Comparison of ENCODE assay signal across 1 cellular context in the genomic region with DNA sequence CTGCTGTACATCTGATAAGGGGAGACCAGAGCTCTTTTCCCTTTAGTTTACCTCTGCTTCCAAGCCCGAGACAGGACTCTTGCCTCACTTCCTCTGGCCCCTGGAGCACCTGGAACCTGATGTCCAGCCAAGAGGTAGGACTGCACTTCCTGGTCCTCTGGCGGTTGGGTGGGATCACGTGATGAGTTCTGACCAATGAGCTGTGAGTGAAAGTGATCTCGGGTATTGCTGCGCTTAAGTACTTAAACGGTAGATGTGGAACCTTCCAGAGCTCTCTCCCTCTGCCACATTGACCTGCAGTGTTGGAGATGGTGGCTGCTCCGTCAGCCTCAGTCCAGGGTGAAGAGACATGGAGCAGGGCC.
TF ChIP-seq lines count a peak whose summit lies in the region.

No MANE protein-coding gene starts in this region.

TF ChIP-seq in K562, 482 proteins besides CTCF, POLR2A, EP300 and RAD21 (continued from another document):
- peak; percentile 18; the same call in 1 of the 2 replicates for TF ChIP-seq CEBPB (tag; IDR thresholded peaks at IDR 0.05)
- TF ChIP-seq DEAF1 (CRISPR knock-in tag; IDR thresholded peaks at IDR 0.05), result no peak
- TF ChIP-seq SNRNP70 (optimal IDR thresholded peaks at IDR 0.05; ENCODE audit: low read depth, low read length), result no peak
- TF ChIP-seq NFRKB (IDR thresholded peaks at IDR 0.05; ENCODE audit: low read depth), result no peak
- 0 out of 2 replicates have a peak, but pooled peaks have one; percentile 2 for TF ChIP-seq CREM (IDR thresholded peaks at IDR 0.05; ENCODE audit: low read depth)
- no peak for TF ChIP-seq ZNF384 (IDR thresholded peaks at IDR 0.05; ENCODE audit: low read depth, low read length)
- no peak for TF ChIP-seq TAF15 (IDR thresholded peaks at IDR 0.05; ENCODE audit: low read depth, low read length)
- peak; percentile 97 for TF ChIP-seq RAD51 (IDR thresholded peaks at IDR 0.05; ENCODE audit: borderline replicate concordance, low read depth)
- no peak for TF ChIP-seq TEAD1 (CRISPR knock-in tag; IDR thresholded peaks at IDR 0.05)
- no peak for TF ChIP-seq MYC (IDR thresholded peaks at IDR 0.05; ENCODE audit: low read depth, low read length)
- TF ChIP-seq MYC (CRISPR knock-in tag; IDR thresholded peaks at IDR 0.05; ENCODE audit: borderline replicate concordance, low read depth), result no peak
- TF ChIP-seq KLF6 (CRISPR knock-in tag; IDR thresholded peaks at IDR 0.05; ENCODE audit: borderline replicate concordance), result no peak
- no peak for TF ChIP-seq ADNP (tag; IDR thresholded peaks at IDR 0.05)
- no peak for TF ChIP-seq ZNF12 (CRISPR knock-in tag; IDR thresholded peaks at IDR 0.05)
- TF ChIP-seq FOS (IDR thresholded peaks at IDR 0.05; ENCODE audit: extremely low read depth, insufficient read length), result peak; percentile 72
- no peak for TF ChIP-seq CUX1 (CRISPR knock-in tag; IDR thresholded peaks at IDR 0.05)
- peak; percentile 43 for TF ChIP-seq PHF20 (IDR thresholded peaks at IDR 0.05; ENCODE audit: partially characterized antibody)
- no peak for TF ChIP-seq SP2 (IDR thresholded peaks at IDR 0.05; ENCODE audit: extremely low read depth, low read depth, low read length, poor library complexity, severe bottlenecking)
- 0 out of 2 replicates have a peak, but pooled peaks have one; percentile 28 for TF ChIP-seq DIDO1 (tag; IDR thresholded peaks at IDR 0.05; ENCODE audit: low read depth)
- peak; percentile 98 for TF ChIP-seq TOE1 (IDR thresholded peaks at IDR 0.05; ENCODE audit: borderline replicate concordance)
- no peak for TF ChIP-seq TOE1 (CRISPR knock-in tag; IDR thresholded peaks at IDR 0.05; ENCODE audit: borderline replicate concordance, low read depth)
- TF ChIP-seq NRF1 (conservative IDR thresholded peaks at IDR 0.05 in 1 of 2, IDR thresholded peaks at IDR 0.05 in 1 of 2), result 0 out of 4 replicates have a peak, but pooled peaks of 1 of the 2 experiments have one; percentile 13
- TF ChIP-seq ZNF253 (CRISPR knock-in tag; conservative IDR thresholded peaks at IDR 0.05), result no peak
